Comparison of ENCODE assay signal across 30 cellular contexts in genomic region chr19:2342656-2343288, GRCh38. TPM values are rescaled to one million over a fixed set of nuclear protein-coding genes. Genes with fewer than 3 reads are reported as not detected.
"Had no signal": no experiment of that assay in that cellular context is flagged by ENCODE, and none has a peak within 500 bp of the region (broad histone marks: within the 10 kb centered on the region; RNA-seq: fewer than 3 reads in every experiment).

No MANE protein-coding gene starts in this region.

- H3K9me3 ChIP-seq: body of pancreas, Peyer's patch, SJCRH30, SK-N-SH had no signal

- H3K27me3 ChIP-seq: body of pancreas, Peyer's patch, SJCRH30 had no signal

- H3K9ac ChIP-seq: SK-N-SH had no signal

- FAIRE-seq: bronchial epithelial cell had no signal

- H3K27ac ChIP-seq: body of pancreas, Peyer's patch, SJCRH30 had no signal

- H3K36me3 ChIP-seq: SJCRH30 had no signal

- DNase-seq: activated CD4-positive, alpha-beta T cell treated with anti-CD3 and anti-CD28 coated beads for 48 hours; activated CD4-positive, alpha-beta T cell treated with anti-CD3 and anti-CD28 coated beads, Interleukin-2, amount 50 U/mL, for 4 hours; activated CD4-positive, CD25-positive, alpha-beta regulatory T cell treated with anti-CD3 and anti-CD28 coated beads, Interleukin-2, amount 50 U/mL, for 72 hours; activated CD8-positive, alpha-beta memory T cell treated with anti-CD3 and anti-CD28 coated beads, Interleukin-2, amount 50 U/mL, for 48 hours; activated CD8-positive, alpha-beta T cell treated with anti-CD3 and anti-CD28 coated beads, Interleukin-2, amount 10 ng/mL, durations not matched to agents 7 days and 5 days; activated effector memory CD4-positive, alpha-beta T cell treated with Interleukin-2 at 50 U/mL for 16 hours; activated naive CD4-positive, alpha-beta T cell; activated T-cell treated with anti-CD3 and anti-CD28 coated beads, Interleukin-2, amount 50 U/mL, for 24 hours; aorta; body of pancreas; central memory CD4-positive, alpha-beta T cell; Karpas-422; MM.1S; NCI-H1105; NCI-H1436; NCI-H1694 treated with DMSO at 0.1 percent for 48 hours; NCI-H2029 treated with DMSO at 0.1 percent for 48 hours; NCI-H510A treated with DMSO at 0.1 percent for 48 hours; NCI-H69; NK-92 treated with Interleukin-12 subunit alpha and Interleukin-12 subunit beta, amount 100 ng/mL, for 24 hours; Peyer's patch; Right ventricle myocardium superior; SJCRH30; SK-N-SH; SW 1271; T-helper 9 cell had no signal

- H3K4me2 ChIP-seq: SK-N-SH had no signal

- H3K4me1 ChIP-seq: SJCRH30 had no signal

- H3K4me3 ChIP-seq: body of pancreas, Peyer's patch, SJCRH30 had no signal

- ATAC-seq: activated CD8-positive, alpha-beta T cell treated with anti-CD3 and anti-CD28 coated beads, Interleukin-2, amount 10 ng/mL, durations not matched to agents 7 days and 5 days; body of pancreas; WTC11 had no signal

RNA-seq across cellular contexts. Expression of gene TMPRSS9, which starts 17.3 kb away (rescaled TPM):
- total RNA-seq: activated CD8-positive, alpha-beta T cell treated with anti-CD3 and anti-CD28 coated beads, Interleukin-2, amount 10 ng/mL, durations not matched to agents 7 days and 5 days; activated T-helper 1 cell treated with anti-CD3 and anti-CD28 coated beads, Interleukin-12 subunit alpha, Interleukin-12 subunit beta, Interleukin-2, Interleukin-4 antibody, amounts not matched to agents 30 ng/mL and 10 ng/mL and 1 ng/mL, durations not matched to agents 14 hours and 24 hours and 36 hours; body of pancreas; bronchial epithelial cell; Right ventricle myocardium superior; T-helper 1 cell treated with Interleukin-12 subunit alpha and Interleukin-12 subunit beta and Interleukin-4 antibody, amounts not matched to agents 30 ng/mL and 1 ng/mL, for 36 hours had no signal
- polyA plus RNA-seq: aorta, SK-N-SH had no signal

RNA-seq across cellular contexts. Expression of gene LINGO3, which starts 34.8 kb away (rescaled TPM):
- total RNA-seq: aorta, body of pancreas, bronchial epithelial cell, Right ventricle myocardium superior, SJCRH30 had no signal
- polyA plus RNA-seq: SK-N-SH had no signal
